Comparison of ENCODE assay signal across 11 cellular contexts in genomic region chr3:111967071-111967470, GRCh38. TPM values are rescaled to one million over a fixed set of nuclear protein-coding genes. Genes with fewer than 3 reads are reported as not detected.
A peak's percentile ranks its signal among the peaks of the same experiment; 100 is the strongest.
DNase-seq lines count a peak whose midpoint lies in the region; ATAC-seq and TF ChIP-seq lines count a peak whose summit lies in the region.
"Had no signal": no experiment of that assay in that cellular context is flagged by ENCODE, and none has a peak within 500 bp of the region (broad histone marks: within the 10 kb centered on the region; RNA-seq: fewer than 3 reads in every experiment).

No MANE protein-coding gene starts in this region.

- H3K27me3 ChIP-seq in esophagus squamous epithelium, result no peaks in the 10 kb centered on the region

- peaks cover 25% of the 10 kb centered on the region for H3K4me1 Mint-ChIP-seq in stimulated activated naive CD8-positive, alpha-beta T cell treated with anti-CD3 and anti-CD28 coated beads, Interleukin-15, Interleukin-2, amounts not matched to agents 100 ng/mL and 50 ng/mL, for 24 hours (ENCODE audit: low read depth)
- H3K4me1 Mint-ChIP-seq in stimulated activated naive CD8-positive, alpha-beta T cell treated with anti-CD3 and anti-CD28 coated beads, Interleukin-15, amount 100 ng/mL, for 72 hours, result peaks cover 19% of the 10 kb centered on the region
- H3K4me1 Mint-ChIP-seq in dendritic cell treated with granulocyte-macrophage colony-stimulating factor and Interleukin-4, amounts not matched to agents 40 ng/mL and 50 ng/mL, for 4 days (ENCODE audit: low read depth), result peaks cover 11% of the 10 kb centered on the region

- no peaks in the 10 kb centered on the region for H3K9me3 Mint-ChIP-seq in stimulated activated naive CD8-positive, alpha-beta T cell treated with anti-CD3 and anti-CD28 coated beads, Interleukin-15, Interleukin-2, amounts not matched to agents 100 ng/mL and 50 ng/mL, for 24 hours
- H3K9me3 Mint-ChIP-seq in stimulated activated naive CD8-positive, alpha-beta T cell treated with anti-CD3 and anti-CD28 coated beads, Interleukin-15, amount 100 ng/mL, for 72 hours, result no peaks in the 10 kb centered on the region
- H3K9me3 Mint-ChIP-seq in dendritic cell treated with granulocyte-macrophage colony-stimulating factor and Interleukin-4, amounts not matched to agents 40 ng/mL and 50 ng/mL, for 4 days, result no peaks in the 10 kb centered on the region
- H3K9me3 Mint-ChIP-seq: activated naive CD4-positive, alpha-beta T cell treated with anti-CD3 and anti-CD28 coated beads, Interleukin-2, amount 10 ng/mL, durations not matched to agents 7 days and 5 days; naive thymus-derived CD4-positive, alpha-beta T cell; T-helper 2 cell treated with Interferon-gamma antibody and Interleukin-4, amounts not matched to agents 5 μg/mL and 100 μg/mL, for 36 hours had no signal

- no peak for TF ChIP-seq POLR2A in esophagus squamous epithelium (IDR thresholded peaks at IDR 0.05)

- peak overlapping the region; percentile 18 for H3K27ac ChIP-seq in mesodermal cell (ENCODE audit: low read depth, low read length, severe bottlenecking)
- peak overlapping the region in 2 of 4 donors; percentile 24 to 35 for H3K27ac ChIP-seq in esophagus squamous epithelium

- H3K4me3 ChIP-seq in mesodermal cell (ENCODE audit: extremely low read depth, insufficient read depth, low read length, poor library complexity, severe bottlenecking) (no peak overlapping the region), esophagus squamous epithelium (no peak overlapping the region)

- no peaks in the 10 kb centered on the region for H3K27me3 Mint-ChIP-seq in stimulated activated naive CD8-positive, alpha-beta T cell treated with anti-CD3 and anti-CD28 coated beads, Interleukin-15, Interleukin-2, amounts not matched to agents 100 ng/mL and 50 ng/mL, for 24 hours
- H3K27me3 Mint-ChIP-seq in stimulated activated naive CD8-positive, alpha-beta T cell treated with anti-CD3 and anti-CD28 coated beads, Interleukin-15, amount 100 ng/mL, for 72 hours, result no peaks in the 10 kb centered on the region
- H3K27me3 Mint-ChIP-seq in dendritic cell treated with granulocyte-macrophage colony-stimulating factor and Interleukin-4, amounts not matched to agents 40 ng/mL and 50 ng/mL, for 4 days, result no peaks in the 10 kb centered on the region
- H3K27me3 Mint-ChIP-seq: naive thymus-derived CD4-positive, alpha-beta T cell had no signal

- H3K27ac Mint-ChIP-seq in stimulated activated naive CD8-positive, alpha-beta T cell treated with anti-CD3 and anti-CD28 coated beads, Interleukin-15, Interleukin-2, amounts not matched to agents 100 ng/mL and 50 ng/mL, for 24 hours, result peak overlapping the region; percentile 7
- H3K27ac Mint-ChIP-seq in stimulated activated naive CD8-positive, alpha-beta T cell treated with anti-CD3 and anti-CD28 coated beads, Interleukin-15, amount 100 ng/mL, for 72 hours, result no peak overlapping the region
- H3K27ac Mint-ChIP-seq in dendritic cell treated with granulocyte-macrophage colony-stimulating factor and Interleukin-4, amounts not matched to agents 40 ng/mL and 50 ng/mL, for 4 days, result peak overlapping the region; percentile 47
- H3K27ac Mint-ChIP-seq: activated naive CD4-positive, alpha-beta T cell treated with anti-CD3 and anti-CD28 coated beads, Interleukin-2, amount 10 ng/mL, durations not matched to agents 7 days and 5 days; T-helper 2 cell treated with Interferon-gamma antibody and Interleukin-4, amounts not matched to agents 5 μg/mL and 100 μg/mL, for 36 hours had no signal

- H3K36me3 Mint-ChIP-seq in stimulated activated naive CD8-positive, alpha-beta T cell treated with anti-CD3 and anti-CD28 coated beads, Interleukin-15, Interleukin-2, amounts not matched to agents 100 ng/mL and 50 ng/mL, for 24 hours (ENCODE audit: low read depth), result no peaks in the 10 kb centered on the region
- H3K36me3 Mint-ChIP-seq in dendritic cell treated with granulocyte-macrophage colony-stimulating factor and Interleukin-4, amounts not matched to agents 40 ng/mL and 50 ng/mL, for 4 days (ENCODE audit: low read depth), result no peaks in the 10 kb centered on the region
- H3K36me3 Mint-ChIP-seq: activated naive CD4-positive, alpha-beta T cell treated with anti-CD3 and anti-CD28 coated beads, Interleukin-2, amount 10 ng/mL, durations not matched to agents 7 days and 5 days; naive thymus-derived CD4-positive, alpha-beta T cell had no signal

- 9% methylated on average over 2 of the region's 3 CpGs for WGBS in mesodermal cell (ENCODE audit: insufficient coverage in 2 of 2), 2 experiments
- 26 to 27% methylated on average over 3 of the region's 3 CpGs for whole genome bisulfite sequencing in esophagus squamous epithelium, 2 donors

- no peak for DNase-seq in stimulated activated naive CD8-positive, alpha-beta T cell treated with anti-CD3 and anti-CD28 coated beads, Interleukin-15, amount 100 ng/mL, for 72 hours
- DNase-seq in NCI-H1417 (lab: John Stamatoyannopoulos, UW) (no peak), inferior parietal cortex (ENCODE audit: extremely low spot score) (no peak), esophagus squamous epithelium (lab: John Stamatoyannopoulos, UW) (no peak)

- H3K36me3 ChIP-seq in mesodermal cell (ENCODE audit: control insufficient read depth, insufficient read depth, low read length) (peaks cover 75% of the 10 kb centered on the region), esophagus squamous epithelium (peaks cover 0 to 25% (median 0%) of the 10 kb centered on the region in 3 donors)

- H3K4me1 ChIP-seq in mesodermal cell (ENCODE audit: control insufficient read depth, insufficient read depth, low read length, poor library complexity, severe bottlenecking), result peaks cover 14% of the 10 kb centered on the region
- H3K4me1 ChIP-seq in esophagus squamous epithelium, result peaks cover 0 to 24% (median 0%) of the 10 kb centered on the region in 3 donors

- no peak for ATAC-seq in stimulated activated naive CD8-positive, alpha-beta T cell treated with anti-CD3 and anti-CD28 coated beads, Interleukin-15, amount 100 ng/mL, for 72 hours
- ATAC-seq in GM19463 (IDR thresholded peaks at IDR 0.05; ENCODE audit: unreplicated experiment), result no peak

- H3K9me3 ChIP-seq in mesodermal cell (ENCODE audit: control insufficient read depth, low read length) (no peaks in the 10 kb centered on the region), esophagus squamous epithelium (no peaks in the 10 kb centered on the region)

- H3K4me3 Mint-ChIP-seq in stimulated activated naive CD8-positive, alpha-beta T cell treated with anti-CD3 and anti-CD28 coated beads, Interleukin-15, Interleukin-2, amounts not matched to agents 100 ng/mL and 50 ng/mL, for 24 hours, result no peak overlapping the region
- no peak overlapping the region for H3K4me3 Mint-ChIP-seq in stimulated activated naive CD8-positive, alpha-beta T cell treated with anti-CD3 and anti-CD28 coated beads, Interleukin-15, amount 100 ng/mL, for 72 hours
- no peak overlapping the region for H3K4me3 Mint-ChIP-seq in dendritic cell treated with granulocyte-macrophage colony-stimulating factor and Interleukin-4, amounts not matched to agents 40 ng/mL and 50 ng/mL, for 4 days
- H3K4me3 Mint-ChIP-seq: activated naive CD4-positive, alpha-beta T cell treated with anti-CD3 and anti-CD28 coated beads, Interleukin-2, amount 10 ng/mL, durations not matched to agents 7 days and 5 days; T-helper 2 cell treated with Interferon-gamma antibody and Interleukin-4, amounts not matched to agents 5 μg/mL and 100 μg/mL, for 36 hours had no signal

- no peak for TF ChIP-seq CTCF in esophagus squamous epithelium (IDR thresholded peaks at IDR 0.05)

- intact Hi-C loops in dendritic cell treated with granulocyte-macrophage colony-stimulating factor and Interleukin-4, amounts not matched to agents 40 ng/mL and 50 ng/mL, for 4 days (cut with micrococcal nuclease), result loop anchor here (1.0 to 5.0 kb wide), 4 partner anchors 105 to 390 kb away; no protein-coding TSS in a partner anchor
- intact Hi-C loops in esophagus squamous epithelium (cut with DNase I), result loop anchor here (5.0 to 10.0 kb wide), 2 partner anchors 102 to 250 kb away; no protein-coding TSS in a partner anchor

RNA-seq across cellular contexts. Expression of gene ABHD10, which starts 11.8 kb away (rescaled TPM):
- polyA plus RNA-seq in mesodermal cell (2013, experiment 1 of 2), result 27.7 TPM
- 29.0 TPM for polyA plus RNA-seq in mesodermal cell (2013, experiment 2 of 2)
- total RNA-seq in esophagus squamous epithelium, result 10 to 100 TPM; 10.2 to 22.5 (median 13.1) TPM

RNA-seq across cellular contexts. Expression of gene TAGLN3, which starts 31.7 kb away (rescaled TPM):
- 10.5 TPM for polyA plus RNA-seq in mesodermal cell (2013, experiment 1 of 2)
- polyA plus RNA-seq in mesodermal cell (2013, experiment 2 of 2), result 7.6 TPM
- not detected for total RNA-seq in esophagus squamous epithelium
- polyA plus RNA-seq: naive thymus-derived CD4-positive, alpha-beta T cell had no signal

Comparison
In these comparisons a context has a peak if more than half of its experiments do, and no peak if none do; other contexts are left out.
1. H3K27ac Mint-ChIP-seq: peak in stimulated activated naive CD8-positive, alpha-beta T cell treated with anti-CD3 and anti-CD28 coated beads, Interleukin-15, Interleukin-2, amounts not matched to agents 100 ng/mL and 50 ng/mL, for 24 hours (single experiment) and dendritic cell treated with granulocyte-macrophage colony-stimulating factor and Interleukin-4, amounts not matched to agents 40 ng/mL and 50 ng/mL, for 4 days (single experiment); none in stimulated activated naive CD8-positive, alpha-beta T cell treated with anti-CD3 and anti-CD28 coated beads, Interleukin-15, amount 100 ng/mL, for 72 hours (0 of 2).